Comparison of ENCODE assay signal across 23 cellular contexts in genomic region chr6:139480356-139480833, GRCh38.
DNase-seq lines count a peak whose midpoint lies in the region; ATAC-seq and TF ChIP-seq lines count a peak whose summit lies in the region.
"Had no signal": no experiment of that assay in that cellular context is flagged by ENCODE, and none has a peak within 500 bp of the region (broad histone marks: within the 10 kb centered on the region; RNA-seq: fewer than 3 reads in every experiment).

No MANE protein-coding gene starts in this region.

- POLR2A ChIA-PET in PC-9 (lab: Charles Lee; ENCODE audit: unreplicated experiment) = interaction anchor here (0.6 kb wide), 1 partner anchor 67 kb away, joined by 4 read pairs; no protein-coding TSS in a partner anchor

- no peak for ATAC-seq in GM23338

- H3F3A ChIP-seq in GM23338 (replicated peaks; ENCODE audit: low read depth) (no peaks in the 10 kb centered on the region), PC-9 (ENCODE audit: insufficient read depth, low read depth) (no peaks in the 10 kb centered on the region), neural progenitor cell (ENCODE audit: low read depth) (peaks cover 36% of the 10 kb centered on the region)

- H3K9me3 Mint-ChIP-seq in GM23338 (no peaks in the 10 kb centered on the region), neural progenitor cell (no peaks in the 10 kb centered on the region)
- H3K9me3 Mint-ChIP-seq: IgD-negative memory B cell had no signal

- H3K27me3 Mint-ChIP-seq in GM23338 (ENCODE audit: insufficient read depth, low read depth, poor library complexity) (peaks cover 8% of the 10 kb centered on the region), neural progenitor cell (ENCODE audit: insufficient read depth, low read depth) (peaks cover 2% of the 10 kb centered on the region)
- H3K27me3 Mint-ChIP-seq: IgD-negative memory B cell had no signal

- H3K4me3 ChIP-seq in GM23338 = no peak overlapping the region
- no peak overlapping the region for H3K4me3 ChIP-seq in PC-9
- no peak overlapping the region for H3K4me3 ChIP-seq in fibroblast of villous mesenchyme (ENCODE audit: low read depth, low read length)
- no peak overlapping the region for H3K4me3 ChIP-seq in neural progenitor cell
- H3K4me3 ChIP-seq: GM23248, MG63 had no signal

- H3K27me3 ChIP-seq in GM23338 (ENCODE audit: insufficient read depth) (no peaks in the 10 kb centered on the region), PC-9 (ENCODE audit: insufficient read depth, low read depth) (no peaks in the 10 kb centered on the region), neural progenitor cell (no peaks in the 10 kb centered on the region)
- H3K27me3 ChIP-seq: MG63 had no signal

- H3K27ac ChIP-seq in GM23338 (ENCODE audit: low read depth) = no peak overlapping the region
- H3K27ac ChIP-seq in PC-9 = no peak overlapping the region
- H3K27ac ChIP-seq in neural progenitor cell = no peak overlapping the region
- H3K27ac ChIP-seq: GM23248 had no signal

- no peak overlapping the region for H3K9ac ChIP-seq in neural progenitor cell
- H3K9ac ChIP-seq: GM23248, SK-N-SH had no signal

- H3K79me2 ChIP-seq in GM23338 (replicated peaks; ENCODE audit: insufficient read depth) (no peaks in the 10 kb centered on the region), PC-9 (ENCODE audit: low read depth) (no peaks in the 10 kb centered on the region), neural progenitor cell (ENCODE audit: low read depth) (no peaks in the 10 kb centered on the region)

- H2AFZ ChIP-seq in GM23338 (no peak overlapping the region), PC-9 (0 out of 2 replicates have a peak overlapping the region, but pooled peaks have one; percentile 7), neural progenitor cell (replicated peaks) (no peak overlapping the region)

- H3K4me3 Mint-ChIP-seq in GM23338 = no peak overlapping the region; the same call in 2 of the 3 replicates
- peak overlapping the region; percentile 59 for H3K4me3 Mint-ChIP-seq in neural progenitor cell
- H3K4me3 Mint-ChIP-seq: IgD-negative memory B cell had no signal

- no TSS peak for BruUV-seq in PC-9 (replicated peaks; lab: Mats Ljungman, UMichigan)

- H3K4me2 ChIP-seq in GM23338 (peak overlapping the region; percentile 59; the same call in 1 of the 2 replicates), PC-9 (no peak overlapping the region), neural progenitor cell (peak overlapping the region; percentile 60)
- H3K4me2 ChIP-seq: SK-N-SH had no signal

- H3K36me3 Mint-ChIP-seq in GM23338 (ENCODE audit: low read depth) (no peaks in the 10 kb centered on the region), neural progenitor cell (peaks cover 4% of the 10 kb centered on the region)

- TF ChIP-seq CTCF in GM23338 (conservative IDR thresholded peaks at IDR 0.05; ENCODE audit: low read depth in 2 of 2) (no peak), PC-9 (conservative IDR thresholded peaks at IDR 0.05) (no peak), fibroblast of villous mesenchyme (IDR thresholded peaks at IDR 0.05; ENCODE audit: insufficient read depth, low read depth, low read length) (no peak), neural progenitor cell (IDR thresholded peaks at IDR 0.05) (no peak)

- peaks cover 49% of the 10 kb centered on the region for H3K4me1 ChIP-seq in GM23338 (ENCODE audit: insufficient read depth)
- H3K4me1 ChIP-seq in PC-9 (replicated peaks; ENCODE audit: insufficient read depth) = no peaks in the 10 kb centered on the region
- peaks cover 59% of the 10 kb centered on the region for H3K4me1 ChIP-seq in neural progenitor cell

- H3K9me3 ChIP-seq in PC-9 (ENCODE audit: insufficient read depth, low read depth) = no peaks in the 10 kb centered on the region
- no peaks in the 10 kb centered on the region for H3K9me3 ChIP-seq in neural progenitor cell (ENCODE audit: low read depth)
- H3K9me3 ChIP-seq: MG63, SK-N-SH had no signal

- H3K36me3 ChIP-seq in GM23338 (ENCODE audit: insufficient read depth) = no peaks in the 10 kb centered on the region
- H3K36me3 ChIP-seq in PC-9 (ENCODE audit: low read depth) = no peaks in the 10 kb centered on the region
- H3K36me3 ChIP-seq in neural progenitor cell = no peaks in the 10 kb centered on the region
- H3K36me3 ChIP-seq: MG63 had no signal

- H3K27ac Mint-ChIP-seq in GM23338 (no peak overlapping the region), neural progenitor cell (peak overlapping the region; percentile 97)
- H3K27ac Mint-ChIP-seq: IgD-negative memory B cell had no signal

- intact Hi-C loops in PC-9 (cut with micrococcal nuclease; ENCODE audit: unreplicated experiment) = no loop called here

- CTCF ChIA-PET in PC-9 (lab: Charles Lee) = no interaction called here

- peaks cover 2% of the 10 kb centered on the region; the same call in 1 of the 2 replicates for H3K9me2 ChIP-seq in GM23338 (ENCODE audit: insufficient read depth)
- H3K9me2 ChIP-seq in PC-9 (ENCODE audit: insufficient read depth) = no peaks in the 10 kb centered on the region
- H3K9me2 ChIP-seq: SK-N-SH had no signal

- H3K4me1 Mint-ChIP-seq in GM23338 (peaks cover 64% of the 10 kb centered on the region), neural progenitor cell (peaks cover 62% of the 10 kb centered on the region)
- H3K4me1 Mint-ChIP-seq: IgD-negative memory B cell had no signal

- DNase-seq in GM23338 (ENCODE audit: low spot score) = no peak
- no peak for DNase-seq in PC-9
- peak; percentile 43 for DNase-seq in fibroblast of villous mesenchyme (ENCODE audit: low read depth)
- DNase-seq in neural progenitor cell (ENCODE audit: low spot score) = no peak
- no peak for DNase-seq in NCI-H526 treated with DMSO at 0.1 percent for 48 hours (lab: John Stamatoyannopoulos, UW)
- no peak for DNase-seq in GM03348 (ENCODE audit: low spot score)
- DNase-seq in dermis blood vessel endothelial cell = no peak
- DNase-seq in NCI-H146 treated with DMSO at 0.1 percent for 48 hours (lab: John Stamatoyannopoulos, UW; ENCODE audit: unreplicated experiment) = no peak
- DNase-seq: 8988T, DMS 273 treated with DMSO at 0.1 percent for 48 hours, GDM1, GM23248, Kasumi-1, MG63, NCI-H1048, NCI-H1436 treated with DMSO at 0.1 percent for 48 hours, NCI-H2081, NCI-H748 treated with DMSO at 0.1 percent for 48 hours, OCI-M1, RPMI8226, SHP77 treated with DMSO at 0.1 percent for 48 hours, SK-N-SH had no signal

- H4K20me1 ChIP-seq in GM23338 (replicated peaks; ENCODE audit: insufficient read depth) (no peaks in the 10 kb centered on the region), PC-9 (ENCODE audit: insufficient read depth) (no peaks in the 10 kb centered on the region), neural progenitor cell (ENCODE audit: low read depth) (no peaks in the 10 kb centered on the region)

TF ChIP-seq in GM23338, 12 proteins besides CTCF, POLR2A, EP300 and RAD21 (continues in another document):
- TF ChIP-seq, protein P1, sequence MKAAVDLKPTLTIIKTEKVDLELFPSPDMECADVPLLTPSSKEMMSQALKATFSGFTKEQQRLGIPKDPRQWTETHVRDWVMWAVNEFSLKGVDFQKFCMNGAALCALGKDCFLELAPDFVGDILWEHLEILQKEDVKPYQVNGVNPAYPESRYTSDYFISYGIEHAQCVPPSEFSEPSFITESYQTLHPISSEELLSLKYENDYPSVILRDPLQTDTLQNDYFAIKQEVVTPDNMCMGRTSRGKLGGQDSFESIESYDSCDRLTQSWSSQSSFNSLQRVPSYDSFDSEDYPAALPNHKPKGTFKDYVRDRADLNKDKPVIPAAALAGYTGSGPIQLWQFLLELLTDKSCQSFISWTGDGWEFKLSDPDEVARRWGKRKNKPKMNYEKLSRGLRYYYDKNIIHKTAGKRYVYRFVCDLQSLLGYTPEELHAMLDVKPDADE (IDR thresholded peaks at IDR 0.05) = no peak
